In genomic region chr12:4272014-4272975, GRCh38 we compare ENCODE assay signal across 8 cellular contexts. TPM values are rescaled to one million over a fixed set of nuclear protein-coding genes. Genes with fewer than 3 reads are reported as not detected.
DNase-seq lines count a peak whose midpoint lies in the region; ATAC-seq and TF ChIP-seq lines count a peak whose summit lies in the region.

No MANE protein-coding gene starts in this region.

- no peaks in the 10 kb centered on the region for H3K9me3 Mint-ChIP-seq in activated naive CD4-positive, alpha-beta T cell treated with anti-CD3 and anti-CD28 coated beads, Interleukin-2, amount 50 U/mL, for 24 hours

- peak overlapping the region; percentile 99 for H3K27ac Mint-ChIP-seq in activated naive CD4-positive, alpha-beta T cell treated with anti-CD3 and anti-CD28 coated beads, Interleukin-2, amount 50 U/mL, for 24 hours

- H3K4me1 ChIP-seq in cardiac muscle cell (ENCODE audit: low read depth): peaks cover 15% of the 10 kb centered on the region
- H3K4me1 ChIP-seq in transverse colon: peaks cover 6 to 57% (median 49%) of the 10 kb centered on the region in 4 donors

- no peak overlapping the region for H3K27ac ChIP-seq in cardiac muscle cell
- H3K27ac ChIP-seq in transverse colon: peak overlapping the region; percentile 92 to 97 (median 95)

- ATAC-seq in GM18868 (IDR thresholded peaks at IDR 0.05; ENCODE audit: unreplicated experiment) (peak; percentile 49), HG02943 (IDR thresholded peaks at IDR 0.05; ENCODE audit: low read depth, unreplicated experiment) (peak; percentile 44)

- H3K27me3 ChIP-seq in cardiac muscle cell: peaks cover 25% of the 10 kb centered on the region
- H3K27me3 ChIP-seq in transverse colon: peaks cover 8% of the 10 kb centered on the region

- H3K9me3 ChIP-seq in cardiac muscle cell (ENCODE audit: low read depth) (no peaks in the 10 kb centered on the region), transverse colon (no peaks in the 10 kb centered on the region)

- TF ChIP-seq CTCF in cardiac muscle cell (IDR thresholded peaks at IDR 0.05; ENCODE audit: low read depth, low read length) (no peak), transverse colon (IDR thresholded peaks at IDR 0.05) (no peak)

- peak overlapping the region; percentile 62 for H3K4me3 ChIP-seq in cardiac muscle cell
- H3K4me3 ChIP-seq in transverse colon: peak overlapping the region; percentile 0 to 82 (median 62)

- in situ Hi-C loops in transverse colon (cut with MboI; ENCODE audit: low pct_ligation_motif_present in 1 of 4, low pct_unique_long_range_greater_than_20kb in 1 of 4, low sequenced_read_pairs in 3 of 4): loop anchor here in 2 of 4 donors (10.0 kb wide), 4 partner anchors 157 to 397 kb away; partner anchors contain the start of gene PARP11 (in 1 of the 2)

- peak; percentile 30 for TF ChIP-seq POLR2A in transverse colon (IDR thresholded peaks at IDR 0.05)

- intact Hi-C loops in posterior vena cava (cut with DNase I): loop anchor here (5.0 to 10.0 kb wide), 4 partner anchors 167 to 267 kb away; no protein-coding TSS in a partner anchor
- intact Hi-C loops in transverse colon (cut with DNase I; ENCODE audit: low total_unique reads): loop anchor here (10.0 kb wide), 1 partner anchor 277 kb away; no protein-coding TSS in a partner anchor

- TF ChIP-seq EP300 in transverse colon (IDR thresholded peaks at IDR 0.05; ENCODE audit: low read depth): no peak

- H3K36me3 Mint-ChIP-seq in activated naive CD4-positive, alpha-beta T cell treated with anti-CD3 and anti-CD28 coated beads, Interleukin-2, amount 50 U/mL, for 24 hours: peaks cover 18% of the 10 kb centered on the region

- no peaks in the 10 kb centered on the region for H3K27me3 Mint-ChIP-seq in activated naive CD4-positive, alpha-beta T cell treated with anti-CD3 and anti-CD28 coated beads, Interleukin-2, amount 50 U/mL, for 24 hours

- no peaks in the 10 kb centered on the region for H3K36me3 ChIP-seq in cardiac muscle cell
- no peaks in the 10 kb centered on the region for H3K36me3 ChIP-seq in transverse colon

- H3K4me1 Mint-ChIP-seq in activated naive CD4-positive, alpha-beta T cell treated with anti-CD3 and anti-CD28 coated beads, Interleukin-2, amount 50 U/mL, for 24 hours: peaks cover 19% of the 10 kb centered on the region

- 1% methylated on average over 67 of the region's 70 CpGs; no CpG with 5 or more reads in 1 of the 2 donors for WGBS in transverse colon (ENCODE audit: low coverage in 1 of 2), 2 donors

- peak overlapping the region; percentile 98 for H3K4me3 Mint-ChIP-seq in activated naive CD4-positive, alpha-beta T cell treated with anti-CD3 and anti-CD28 coated beads, Interleukin-2, amount 50 U/mL, for 24 hours

- DNase-seq in SIG-M5 (lab: John Stamatoyannopoulos, UW) (peak; percentile 66), cardiac muscle cell (ENCODE audit: low read depth in 1 of 2, low spot score in 1 of 2) (peak; percentile 46 to 78), posterior vena cava (ENCODE audit: low spot score) (peak; percentile 92), transverse colon (peak; percentile 88), HT-29 (ENCODE audit: low spot score) (no peak)

RNA-seq across cellular contexts. Expression of gene CCND2, which starts 1.3 kb away (rescaled TPM):
- total RNA-seq in cardiac muscle cell: 89.9 and 110 TPM in 2 replicates
- 91.5 and 94.4 TPM in 2 replicates for polyA plus RNA-seq in cardiac muscle cell
- 100 to 1,000 TPM; 101 to 129 TPM for total RNA-seq in posterior vena cava
- 100 to 1,000 TPM in 1 of 4 donors, 10 to 100 TPM in 3; 32.9 to 132 (median 58.8) TPM for total RNA-seq in transverse colon
- total RNA-seq in HT-29 (2014; rRNA removed; shearing (Covaris generic)): not detected in 2 replicates

RNA-seq across cellular contexts. Expression of gene TIGAR, which starts 48.7 kb away (rescaled TPM):
- total RNA-seq in cardiac muscle cell: 2.7 and 3.2 TPM in 2 replicates
- 8.5 and 16.4 TPM in 2 replicates for polyA plus RNA-seq in cardiac muscle cell
- total RNA-seq in posterior vena cava: 10 to 100 TPM; 10.3 to 12.1 TPM
- total RNA-seq in transverse colon: 10 to 100 TPM in 1 of 4 donors, 1 to 10 TPM in 3; 2.6 to 26.6 (median 4.4) TPM
- 2.2 and 4.6 TPM in 2 replicates for total RNA-seq in HT-29 (2014; rRNA removed; shearing (Covaris generic))

Comparison
In these comparisons a context has a peak if more than half of its experiments do, and no peak if none do; other contexts are left out.
1. RNA of gene CCND2, which starts 1.3 kb away (total RNA-seq): 101 to 129 TPM in posterior vena cava, 89.9 to 110 TPM in cardiac muscle cell and 32.9 to 132 TPM in transverse colon; not detected in HT-29; every median in the first group is over 10 times any median in the second.